In the genomic region with DNA sequence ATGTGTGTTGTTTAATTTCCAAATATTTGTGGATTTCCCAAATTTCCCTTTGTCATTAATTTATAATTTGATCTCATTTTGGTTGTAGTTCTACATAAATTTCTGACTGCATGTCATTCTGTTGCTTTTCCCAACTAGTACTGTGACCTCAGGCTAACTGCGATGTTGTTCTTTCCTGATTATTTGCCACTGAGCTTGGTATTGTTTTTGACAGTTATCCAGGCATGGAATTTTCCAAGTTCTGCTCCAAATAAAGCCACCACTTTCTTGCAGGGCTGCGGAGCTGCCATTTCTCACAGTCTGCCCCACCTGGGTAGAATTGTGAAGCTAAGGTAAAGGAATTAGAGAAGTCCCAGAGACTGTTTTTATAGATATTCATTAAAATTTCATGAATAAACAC, we compare ENCODE assay signal across 2 cellular contexts.
TF ChIP-seq lines count a peak whose summit lies in the region.

No MANE protein-coding gene starts in this region.

TF ChIP-seq in HepG2, 621 proteins besides CTCF, POLR2A, EP300 and RAD21 (continued from another document):
- TF ChIP-seq MED1 (CRISPR knock-in tag; IDR thresholded peaks at IDR 0.05): no peak
- TF ChIP-seq ZNF784 (CRISPR knock-in tag; IDR thresholded peaks at IDR 0.05; ENCODE audit: borderline replicate concordance): no peak
- TF ChIP-seq HOXD1 (CRISPR knock-in tag; IDR thresholded peaks at IDR 0.05): no peak
- TF ChIP-seq PHF21A (CRISPR knock-in tag; IDR thresholded peaks at IDR 0.05): no peak
- no peak for TF ChIP-seq CEBPG (CRISPR knock-in tag; IDR thresholded peaks at IDR 0.05)
- no peak for TF ChIP-seq NAIF1 (CRISPR knock-in tag; IDR thresholded peaks at IDR 0.05; ENCODE audit: borderline replicate concordance)
- TF ChIP-seq, protein P1, sequence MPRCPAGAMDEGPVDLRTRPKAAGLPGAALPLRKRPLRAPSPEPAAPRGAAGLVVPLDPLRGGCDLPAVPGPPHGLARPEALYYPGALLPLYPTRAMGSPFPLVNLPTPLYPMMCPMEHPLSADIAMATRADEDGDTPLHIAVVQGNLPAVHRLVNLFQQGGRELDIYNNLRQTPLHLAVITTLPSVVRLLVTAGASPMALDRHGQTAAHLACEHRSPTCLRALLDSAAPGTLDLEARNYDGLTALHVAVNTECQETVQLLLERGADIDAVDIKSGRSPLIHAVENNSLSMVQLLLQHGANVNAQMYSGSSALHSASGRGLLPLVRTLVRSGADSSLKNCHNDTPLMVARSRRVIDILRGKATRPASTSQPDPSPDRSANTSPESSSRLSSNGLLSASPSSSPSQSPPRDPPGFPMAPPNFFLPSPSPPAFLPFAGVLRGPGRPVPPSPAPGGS (CRISPR knock-in tag; IDR thresholded peaks at IDR 0.05): no peak
- TF ChIP-seq MAFF (IDR thresholded peaks at IDR 0.05; ENCODE audit: low read depth, low read length): no peak

TF ChIP-seq in endothelial cell of umbilical vein, 7 proteins besides CTCF, POLR2A, EP300 and RAD21 (continued from another document):
- TF ChIP-seq FOS (IDR thresholded peaks at IDR 0.05; ENCODE audit: borderline replicate concordance, insufficient read depth, low read length) (no peak), GATA2 (IDR thresholded peaks at IDR 0.05; ENCODE audit: insufficient read depth, insufficient read length, low read depth, low read length) (no peak), POLR2AphosphoS5 (IDR thresholded peaks at IDR 0.05; ENCODE audit: insufficient read depth, low read depth, low read length) (no peak), MYC (IDR thresholded peaks at IDR 0.05; ENCODE audit: low read depth, low read length) (no peak), MAX (IDR thresholded peaks at IDR 0.05; ENCODE audit: insufficient read depth, insufficient read length) (no peak), EZH2 (IDR thresholded peaks at IDR 0.05; ENCODE audit: borderline replicate concordance, low read depth, low read length, severe bottlenecking) (no peak)
